In genomic region chr3:177333535-177334495, GRCh38 we compare ENCODE assay signal across 9 cellular contexts.
A peak's percentile ranks its signal among the peaks of the same experiment; 100 is the strongest.
DNase-seq lines count a peak whose midpoint lies in the region; ATAC-seq, FAIRE-seq and TF ChIP-seq lines count a peak whose summit lies in the region.
"Had no signal": no experiment of that assay in that cellular context is flagged by ENCODE, and none has a peak within 500 bp of the region (broad histone marks: within the 10 kb centered on the region; RNA-seq: fewer than 3 reads in every experiment).

No MANE protein-coding gene starts in this region.

- no TSS peak for BruUV-seq in HepG2 (replicated peaks; lab: Mats Ljungman, UMichigan)

- no peaks in the 10 kb centered on the region for H3K79me2 ChIP-seq in HepG2 (ENCODE audit: insufficient read depth, low read length)
- H3K79me2 ChIP-seq in neural progenitor cell (ENCODE audit: low read depth), result no peaks in the 10 kb centered on the region

- peak; percentile 52 for ATAC-seq in HepG2
- ATAC-seq in GM21390 (IDR thresholded peaks at IDR 0.05; ENCODE audit: unreplicated experiment), result no peak
- ATAC-seq in HG02759 (IDR thresholded peaks at IDR 0.05; ENCODE audit: unreplicated experiment), result no peak
- ATAC-seq: SK-N-SH treated with all-trans-retinoic acid at 6 μM for 48 hours had no signal

- H3K4me3 ChIP-seq in HepG2 (replicated peaks in 1 of 3; ENCODE audit: insufficient read depth in 1 of 3, low read depth in 2 of 3, low read length in 3 of 3) (no peak overlapping the region), neural progenitor cell (no peak overlapping the region)

- no peak for TF ChIP-seq RAD21 in HepG2 (CRISPR knock-in tag; IDR thresholded peaks at IDR 0.05)

- intact Hi-C loops in HepG2 (cut with micrococcal nuclease; ENCODE audit: unreplicated experiment), result no loop called here

- no peak for FAIRE-seq in HepG2 (lab: Jason Lieb, UNC)

- H3K27me3 ChIP-seq in HepG2 (ENCODE audit: control insufficient read depth in 1 of 2, insufficient read depth in 2 of 2, low read length in 2 of 2) (no peaks in the 10 kb centered on the region), neural progenitor cell (no peaks in the 10 kb centered on the region)

- H3K9ac ChIP-seq in HepG2 (ENCODE audit: insufficient read depth, low read depth, low read length), result no peak overlapping the region
- H3K9ac ChIP-seq in neural progenitor cell, result no peak overlapping the region

- no peak for TF ChIP-seq POLR2A in HepG2 (IDR thresholded peaks at IDR 0.05; ENCODE audit: insufficient read depth in 1 of 2, low read depth in 2 of 2, low read length in 2 of 2)

- TF ChIP-seq CTCF in HepG2 (CRISPR knock-in tag; IDR thresholded peaks at IDR 0.05) (no peak), neural progenitor cell (IDR thresholded peaks at IDR 0.05) (no peak)

- TF ChIP-seq EP300 in HepG2 (IDR thresholded peaks at IDR 0.05; ENCODE audit: low read depth in 2 of 2, low read length in 2 of 2) (no peak), HepG2 (CRISPR knock-in tag; IDR thresholded peaks at IDR 0.05; ENCODE audit: borderline replicate concordance) (no peak)

- no peaks in the 10 kb centered on the region for H3K27me3 Mint-ChIP-seq in activated CD4-positive, alpha-beta T cell treated with anti-CD3 and anti-CD28 coated beads, Interleukin-2, amount 10 ng/mL, durations not matched to agents 7 days and 5 days
- H3K27me3 Mint-ChIP-seq in neural progenitor cell (ENCODE audit: insufficient read depth, low read depth), result peaks cover 2% of the 10 kb centered on the region

- H4K20me1 ChIP-seq in HepG2 (ENCODE audit: insufficient read depth, low read length), result no peaks in the 10 kb centered on the region
- H4K20me1 ChIP-seq in neural progenitor cell (ENCODE audit: low read depth), result no peaks in the 10 kb centered on the region

- no peaks in the 10 kb centered on the region for H3K36me3 Mint-ChIP-seq in activated CD4-positive, alpha-beta T cell treated with anti-CD3 and anti-CD28 coated beads, Interleukin-2, amount 10 ng/mL, durations not matched to agents 7 days and 5 days (ENCODE audit: low read depth)
- H3K36me3 Mint-ChIP-seq in neural progenitor cell, result no peaks in the 10 kb centered on the region

- no peaks in the 10 kb centered on the region for H3K9me3 Mint-ChIP-seq in activated CD4-positive, alpha-beta T cell treated with anti-CD3 and anti-CD28 coated beads, Interleukin-2, amount 10 ng/mL, durations not matched to agents 7 days and 5 days
- H3K9me3 Mint-ChIP-seq in neural progenitor cell, result no peaks in the 10 kb centered on the region

- H3K27ac ChIP-seq in HepG2 (ENCODE audit: extremely low read length, insufficient read depth, low read length) (no peak overlapping the region), neural progenitor cell (no peak overlapping the region)

- H3K4me3 Mint-ChIP-seq in activated CD4-positive, alpha-beta T cell treated with anti-CD3 and anti-CD28 coated beads, Interleukin-2, amount 10 ng/mL, durations not matched to agents 7 days and 5 days, result no peak overlapping the region
- H3K4me3 Mint-ChIP-seq in neural progenitor cell, result no peak overlapping the region

- H3K4me1 ChIP-seq in HepG2 (ENCODE audit: insufficient read depth, low read length) (peaks cover 54% of the 10 kb centered on the region), neural progenitor cell (no peaks in the 10 kb centered on the region)

- POLR2A ChIA-PET in activated CD4-positive, alpha-beta T cell treated with anti-CD3 and anti-CD28 coated beads, Interleukin-2, amount 10 ng/mL, durations not matched to agents 7 days and 5 days (lab: Charles Lee), result no interaction called here
- POLR2A ChIA-PET in HepG2 (lab: Yijun Ruan, JAX), result no interaction called here

- H3K4me2 ChIP-seq in HepG2 (ENCODE audit: low read depth, low read length) (peak overlapping the region; percentile 16; the same call in 1 of the 2 replicates), neural progenitor cell (no peak overlapping the region)

- DNase-seq in activated CD4-positive, alpha-beta T cell treated with anti-CD3 and anti-CD28 coated beads, Interleukin-2, amount 10 ng/mL, durations not matched to agents 7 days and 5 days, result no peak
- no peak for DNase-seq in activated CD4-positive, alpha-beta T cell treated with anti-CD3 and anti-CD28 coated beads for 4 hours
- DNase-seq in UCSD-AML1 (lab: John Stamatoyannopoulos, UW; ENCODE audit: unreplicated experiment) (peak; percentile 40), HepG2 (ENCODE audit: low spot score) (no peak), neural progenitor cell (ENCODE audit: low spot score) (no peak), islet precursor cell (no peak)

- in situ Hi-C loops in HepG2 (cut with HindIII; ENCODE audit: extremely low pct_ligation_motif_present, low pct_unique_long_range_greater_than_20kb), result no loop called here

- WGBS in HepG2 (ENCODE audit: low lambda C conversion rate), result 34% methylated on average over 5 of the region's 6 CpGs

- H3K9me3 ChIP-seq in HepG2 (ENCODE audit: low read length) (no peaks in the 10 kb centered on the region), neural progenitor cell (ENCODE audit: low read depth) (no peaks in the 10 kb centered on the region)

- H2AFZ ChIP-seq in HepG2 (ENCODE audit: low read length) (no peak overlapping the region), neural progenitor cell (replicated peaks) (no peak overlapping the region)

- H3K36me3 ChIP-seq in HepG2 (replicated peaks in 1 of 2; ENCODE audit: control insufficient read depth in 1 of 2, insufficient read depth in 2 of 2, low read length in 2 of 2) (no peaks in the 10 kb centered on the region), neural progenitor cell (no peaks in the 10 kb centered on the region)

- peaks cover 18% of the 10 kb centered on the region for H3K4me1 Mint-ChIP-seq in activated CD4-positive, alpha-beta T cell treated with anti-CD3 and anti-CD28 coated beads, Interleukin-2, amount 10 ng/mL, durations not matched to agents 7 days and 5 days
- peaks cover 13% of the 10 kb centered on the region for H3K4me1 Mint-ChIP-seq in neural progenitor cell

- CTCF ChIA-PET in activated CD4-positive, alpha-beta T cell treated with anti-CD3 and anti-CD28 coated beads, Interleukin-2, amount 10 ng/mL, durations not matched to agents 7 days and 5 days (lab: Charles Lee), result no interaction called here
- CTCF ChIA-PET in HepG2 (lab: Yijun Ruan, JAX; ENCODE audit: low intra/inter-chr PET ratio, low total read pairs), result no interaction called here

- H3K27ac Mint-ChIP-seq in activated CD4-positive, alpha-beta T cell treated with anti-CD3 and anti-CD28 coated beads, Interleukin-2, amount 10 ng/mL, durations not matched to agents 7 days and 5 days, result peak overlapping the region; percentile 28
- H3K27ac Mint-ChIP-seq in neural progenitor cell, result no peak overlapping the region

- no peaks in the 10 kb centered on the region for H3F3A ChIP-seq in neural progenitor cell (ENCODE audit: low read depth)

TF ChIP-seq in HepG2, 621 proteins besides CTCF, POLR2A, EP300 and RAD21:
- TF ChIP-seq THRA (CRISPR knock-in tag; IDR thresholded peaks at IDR 0.05; ENCODE audit: borderline replicate concordance) (peak; percentile 62; the same call in 1 of the 2 replicates), EEA1 (CRISPR knock-in tag; IDR thresholded peaks at IDR 0.05; ENCODE audit: borderline replicate concordance) (no peak)
